ENCODE assay signal across 8 cellular contexts in genomic region chr13:99151516-99151915, GRCh38. TPM values are rescaled to one million over a fixed set of nuclear protein-coding genes. Genes with fewer than 3 reads are reported as not detected.
DNase-seq lines count a peak whose midpoint lies in the region; ATAC-seq and TF ChIP-seq lines count a peak whose summit lies in the region.

No MANE protein-coding gene starts in this region.

- DNase-seq in KBM-7 (peak; percentile 14), fibroblast of villous mesenchyme (ENCODE audit: low read depth) (peak; percentile 52), NOMO-1 treated with DMSO at 0.1 percent for 48 hours (lab: John Stamatoyannopoulos, UW; ENCODE audit: unreplicated experiment) (no peak), anterior cingulate cortex (lab: John Stamatoyannopoulos, UW) (no peak), activated gamma-delta T cell treated with Interleukin-2 at 50 U/mL for 16 hours (no peak), NK-92 (lab: John Stamatoyannopoulos, UW; ENCODE audit: unreplicated experiment) (no peak)

- in situ Hi-C loops in KBM-7 (cut with MboI; ENCODE audit: low pct_unique_long_range_greater_than_20kb, low sequenced_read_pairs): no loop called here

- H3K4me3 ChIP-seq in fibroblast of villous mesenchyme (ENCODE audit: low read depth, low read length): no peak overlapping the region

- ATAC-seq in GM18498 (IDR thresholded peaks at IDR 0.05; ENCODE audit: unreplicated experiment): peak; percentile 90
- peak; percentile 71 for ATAC-seq in GM21786 (IDR thresholded peaks at IDR 0.05; ENCODE audit: unreplicated experiment)

- no peak for TF ChIP-seq CTCF in fibroblast of villous mesenchyme (IDR thresholded peaks at IDR 0.05; ENCODE audit: insufficient read depth, low read depth, low read length)

RNA-seq across cellular contexts. Expression of gene UBAC2, which starts 49.1 kb away (rescaled TPM):
- total RNA-seq in fibroblast of villous mesenchyme: 30.0 and 45.3 TPM in 2 replicates

Comparison
In these comparisons a context has a peak if more than half of its experiments do, and no peak if none do; other contexts are left out.
1. DNase-seq: peak in KBM-7 (single experiment) and fibroblast of villous mesenchyme (single experiment); none in NOMO-1 treated with DMSO at 0.1 percent for 48 hours (single experiment), anterior cingulate cortex (0 of 58), activated gamma-delta T cell treated with Interleukin-2 at 50 U/mL for 16 hours (single experiment) and NK-92 (single experiment).